In genomic region chr6:112595201-112595600, GRCh38 we compare ENCODE assay signal across 14 cellular contexts.
A peak's percentile ranks its signal among the peaks of the same experiment; 100 is the strongest.
DNase-seq lines count a peak whose midpoint lies in the region; ATAC-seq and TF ChIP-seq lines count a peak whose summit lies in the region.
"Had no signal": no experiment of that assay in that cellular context is flagged by ENCODE, and none has a peak within 500 bp of the region (broad histone marks: within the 10 kb centered on the region; RNA-seq: fewer than 3 reads in every experiment).

No MANE protein-coding gene starts in this region.

- ATAC-seq in stimulated activated naive CD8-positive, alpha-beta T cell treated with anti-CD3 and anti-CD28 coated beads, Interleukin-15, Interleukin-2, amounts not matched to agents 100 U/mL and 50 U/mL, for 24 hours: no peak

- no peak overlapping the region for H3K4me3 ChIP-seq in LNCaP clone FGC (ENCODE audit: low read depth, low read length)
- H3K4me3 ChIP-seq in SJCRH30: no peak overlapping the region
- H3K4me3 ChIP-seq in astrocyte of the spinal cord (ENCODE audit: low read depth, low read length): no peak overlapping the region
- H3K4me3 ChIP-seq in foreskin fibroblast (ENCODE audit: low read depth in 1 of 2, low read length in 2 of 2): no peak overlapping the region

- peak; percentile 10 for DNase-seq in Daoy (ENCODE audit: low read depth)
- DNase-seq in LNCaP clone FGC (ENCODE audit: low read depth): peak; percentile 14
- DNase-seq in SJCRH30: peak; percentile 44 to 61
- DNase-seq in astrocyte of the spinal cord (ENCODE audit: low read depth, low spot score): peak; percentile 32
- DNase-seq in islet precursor cell: no peak
- no peak for DNase-seq in stimulated activated naive CD8-positive, alpha-beta T cell treated with anti-CD3 and anti-CD28 coated beads, Interleukin-15, Interleukin-2, amounts not matched to agents 100 U/mL and 50 U/mL, for 24 hours
- DNase-seq in foreskin fibroblast: no peak
- DNase-seq: C1 segment of cervical spinal cord; CD4-positive, alpha-beta T cell; DMS153; DMS79 treated with DMSO at 0.1 percent for 48 hours; GDM1; GOT3; H9 had no signal

- TF ChIP-seq CTCF in LNCaP clone FGC (IDR thresholded peaks at IDR 0.05; ENCODE audit: control insufficient read depth, extremely low read depth, insufficient read depth) (no peak), astrocyte of the spinal cord (IDR thresholded peaks at IDR 0.05; ENCODE audit: low read depth, low read length) (no peak), foreskin fibroblast (IDR thresholded peaks at IDR 0.05; ENCODE audit: low read depth, low read length) (no peak)

- no peaks in the 10 kb centered on the region for H3K27me3 ChIP-seq in SJCRH30

- peaks cover 24% of the 10 kb centered on the region for H3K4me1 ChIP-seq in SJCRH30

- 0 out of 2 replicates have a peak, but pooled peaks cover 12% of the 10 kb centered on the region for H3K9me3 ChIP-seq in SJCRH30 (replicated peaks)

- in situ Hi-C loops in astrocyte of the spinal cord (cut with HindIII; ENCODE audit: low sequenced_read_pairs): no loop called here

- H3K36me3 ChIP-seq in SJCRH30: no peaks in the 10 kb centered on the region

- H3K27ac ChIP-seq in SJCRH30: no peak overlapping the region

Comparison
In these comparisons a context has a peak if more than half of its experiments do, and no peak if none do; other contexts are left out.
1. DNase-seq: peak in Daoy (single experiment), LNCaP clone FGC (single experiment), SJCRH30 (2 of 2) and astrocyte of the spinal cord (single experiment); none in islet precursor cell (single experiment), stimulated activated naive CD8-positive, alpha-beta T cell treated with anti-CD3 and anti-CD28 coated beads, Interleukin-15, Interleukin-2, amounts not matched to agents 100 U/mL and 50 U/mL, for 24 hours (single experiment) and foreskin fibroblast (0 of 2).